Comparison of ENCODE assay signal across 22 cellular contexts in the genomic region with DNA sequence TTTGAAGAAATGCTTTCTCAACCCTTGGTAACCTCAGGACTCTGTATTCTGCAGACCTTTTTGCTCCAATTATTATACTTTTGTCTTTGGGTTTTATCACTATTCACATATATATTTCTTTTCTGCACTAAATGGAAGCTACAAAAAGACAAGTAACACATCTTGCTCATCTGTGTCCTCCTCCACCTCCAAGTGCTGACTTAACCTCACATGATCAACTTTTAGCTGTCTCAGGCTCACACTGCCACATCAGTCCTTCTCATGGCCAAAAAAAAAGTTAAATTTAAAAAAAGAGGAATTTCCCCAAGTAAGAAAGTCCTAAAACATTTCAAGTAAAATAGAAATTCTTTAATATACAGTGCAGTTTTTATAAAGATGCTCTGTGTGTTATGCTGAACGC. TPM values are rescaled to one million over a fixed set of nuclear protein-coding genes. Genes with fewer than 3 reads are reported as not detected.
A peak's percentile ranks its signal among the peaks of the same experiment; 100 is the strongest.
DNase-seq lines count a peak whose midpoint lies in the region; ATAC-seq and TF ChIP-seq lines count a peak whose summit lies in the region.
"Had no signal": no experiment of that assay in that cellular context is flagged by ENCODE, and none has a peak within 500 bp of the region (broad histone marks: within the 10 kb centered on the region; RNA-seq: fewer than 3 reads in every experiment).

No MANE protein-coding gene starts in this region.

- no peaks in the 10 kb centered on the region for H3K9me3 ChIP-seq in BE2C
- H3K9me3 ChIP-seq: BLaER1 had no signal

- peak overlapping the region; percentile 40 for H3K27ac Mint-ChIP-seq in activated CD8-positive, alpha-beta T cell treated with anti-CD3 and anti-CD28 coated beads for 36 hours
- H3K27ac Mint-ChIP-seq in activated CD8-positive, alpha-beta T cell treated with anti-CD3 and anti-CD28 coated beads, Interleukin-2, amount 10 ng/mL, durations not matched to agents 7 days and 5 days, result no peak overlapping the region
- H3K27ac Mint-ChIP-seq in dendritic cell treated with granulocyte-macrophage colony-stimulating factor and Interleukin-4, amounts not matched to agents 40 ng/mL and 50 ng/mL, for 4 days, result peak overlapping the region; percentile 2
- peak overlapping the region; percentile 8 to 13 for H3K27ac Mint-ChIP-seq in natural killer cell treated with Interleukin-12 subunit alpha and Interleukin-12 subunit beta and Interleukin-15 and Interleukin-18, amount 100 ng/mL, for 72 hours

- no peaks in the 10 kb centered on the region for H3K27me3 Mint-ChIP-seq in activated CD8-positive, alpha-beta T cell treated with anti-CD3 and anti-CD28 coated beads for 36 hours
- H3K27me3 Mint-ChIP-seq in activated CD8-positive, alpha-beta T cell treated with anti-CD3 and anti-CD28 coated beads, Interleukin-2, amount 10 ng/mL, durations not matched to agents 7 days and 5 days (ENCODE audit: low read depth), result no peaks in the 10 kb centered on the region
- no peaks in the 10 kb centered on the region for H3K27me3 Mint-ChIP-seq in dendritic cell treated with granulocyte-macrophage colony-stimulating factor and Interleukin-4, amounts not matched to agents 40 ng/mL and 50 ng/mL, for 4 days
- H3K27me3 Mint-ChIP-seq in natural killer cell treated with Interleukin-12 subunit alpha and Interleukin-12 subunit beta and Interleukin-15 and Interleukin-18, amount 100 ng/mL, for 72 hours, result no peaks in the 10 kb centered on the region
- H3K27me3 Mint-ChIP-seq: CD4-positive, alpha-beta memory T cell had no signal

- no peaks in the 10 kb centered on the region for H3K27me3 ChIP-seq in BE2C
- H3K27me3 ChIP-seq: BLaER1 had no signal

- H3K4me1 Mint-ChIP-seq in activated CD8-positive, alpha-beta T cell treated with anti-CD3 and anti-CD28 coated beads for 36 hours (ENCODE audit: low read depth), result peaks cover 67% of the 10 kb centered on the region
- peaks cover 39% of the 10 kb centered on the region for H3K4me1 Mint-ChIP-seq in activated CD8-positive, alpha-beta T cell treated with anti-CD3 and anti-CD28 coated beads, Interleukin-2, amount 10 ng/mL, durations not matched to agents 7 days and 5 days (ENCODE audit: low read depth)
- peaks cover 17% of the 10 kb centered on the region for H3K4me1 Mint-ChIP-seq in dendritic cell treated with granulocyte-macrophage colony-stimulating factor and Interleukin-4, amounts not matched to agents 40 ng/mL and 50 ng/mL, for 4 days (ENCODE audit: low read depth)
- H3K4me1 Mint-ChIP-seq in natural killer cell treated with Interleukin-12 subunit alpha and Interleukin-12 subunit beta and Interleukin-15 and Interleukin-18, amount 100 ng/mL, for 72 hours (ENCODE audit: low read depth in 2 of 2), result peaks cover 40 to 55% of the 10 kb centered on the region in 2 donors

- DNase-seq in activated CD8-positive, alpha-beta T cell treated with anti-CD3 and anti-CD28 coated beads for 36 hours, result no peak
- no peak for DNase-seq in activated CD8-positive, alpha-beta T cell treated with anti-CD3 and anti-CD28 coated beads, Interleukin-2, amount 10 ng/mL, durations not matched to agents 7 days and 5 days
- no peak for DNase-seq in natural killer cell treated with Interleukin-12 subunit alpha and Interleukin-12 subunit beta and Interleukin-15 and Interleukin-18, amount 100 ng/mL, for 72 hours (ENCODE audit: low spot score)
- DNase-seq in central memory CD4-positive, alpha-beta T cell, result no peak
- DNase-seq in BE2C (no peak), 8988T (no peak)
- DNase-seq: CD4-positive, alpha-beta memory T cell; DMS79 treated with DMSO at 0.1 percent for 48 hours; GF-D8; Karpas-422; NCI-H1092; NCI-H1417 treated with DMSO at 0.1 percent for 48 hours; NCI-H1694 treated with DMSO at 0.1 percent for 48 hours; NCI-H2081; NCI-H524; NCI-H774; SIG-M5 had no signal

- H3K9me3 Mint-ChIP-seq in activated CD8-positive, alpha-beta T cell treated with anti-CD3 and anti-CD28 coated beads for 36 hours, result no peaks in the 10 kb centered on the region
- no peaks in the 10 kb centered on the region for H3K9me3 Mint-ChIP-seq in activated CD8-positive, alpha-beta T cell treated with anti-CD3 and anti-CD28 coated beads, Interleukin-2, amount 10 ng/mL, durations not matched to agents 7 days and 5 days (ENCODE audit: insufficient read depth)
- no peaks in the 10 kb centered on the region for H3K9me3 Mint-ChIP-seq in dendritic cell treated with granulocyte-macrophage colony-stimulating factor and Interleukin-4, amounts not matched to agents 40 ng/mL and 50 ng/mL, for 4 days
- H3K9me3 Mint-ChIP-seq in natural killer cell treated with Interleukin-12 subunit alpha and Interleukin-12 subunit beta and Interleukin-15 and Interleukin-18, amount 100 ng/mL, for 72 hours, result no peaks in the 10 kb centered on the region
- H3K9me3 Mint-ChIP-seq: CD4-positive, alpha-beta memory T cell had no signal

- H3K36me3 Mint-ChIP-seq in activated CD8-positive, alpha-beta T cell treated with anti-CD3 and anti-CD28 coated beads for 36 hours (ENCODE audit: low read depth), result peaks cover 45% of the 10 kb centered on the region
- peaks cover 57% of the 10 kb centered on the region for H3K36me3 Mint-ChIP-seq in activated CD8-positive, alpha-beta T cell treated with anti-CD3 and anti-CD28 coated beads, Interleukin-2, amount 10 ng/mL, durations not matched to agents 7 days and 5 days (ENCODE audit: low read depth)
- peaks cover 71% of the 10 kb centered on the region for H3K36me3 Mint-ChIP-seq in dendritic cell treated with granulocyte-macrophage colony-stimulating factor and Interleukin-4, amounts not matched to agents 40 ng/mL and 50 ng/mL, for 4 days (ENCODE audit: low read depth)
- peaks cover 38% of the 10 kb centered on the region for H3K36me3 Mint-ChIP-seq in natural killer cell treated with Interleukin-12 subunit alpha and Interleukin-12 subunit beta and Interleukin-15 and Interleukin-18, amount 100 ng/mL, for 72 hours

- H3K4me3 Mint-ChIP-seq in activated CD8-positive, alpha-beta T cell treated with anti-CD3 and anti-CD28 coated beads for 36 hours, result no peak overlapping the region
- no peak overlapping the region for H3K4me3 Mint-ChIP-seq in activated CD8-positive, alpha-beta T cell treated with anti-CD3 and anti-CD28 coated beads, Interleukin-2, amount 10 ng/mL, durations not matched to agents 7 days and 5 days
- H3K4me3 Mint-ChIP-seq in dendritic cell treated with granulocyte-macrophage colony-stimulating factor and Interleukin-4, amounts not matched to agents 40 ng/mL and 50 ng/mL, for 4 days, result no peak overlapping the region
- no peak overlapping the region for H3K4me3 Mint-ChIP-seq in natural killer cell treated with Interleukin-12 subunit alpha and Interleukin-12 subunit beta and Interleukin-15 and Interleukin-18, amount 100 ng/mL, for 72 hours

- no peaks in the 10 kb centered on the region for H3K4me1 ChIP-seq in BE2C

- CTCF ChIA-PET in activated CD8-positive, alpha-beta T cell treated with anti-CD3 and anti-CD28 coated beads for 36 hours (lab: Charles Lee), result interaction anchor here (1.4 to 3.8 kb wide), 4 partner anchors 9 to 193 kb away, joined by 4 to 11 read pairs (median 6); no protein-coding TSS in a partner anchor
- CTCF ChIA-PET in activated CD8-positive, alpha-beta T cell treated with anti-CD3 and anti-CD28 coated beads, Interleukin-2, amount 10 ng/mL, durations not matched to agents 7 days and 5 days (lab: Charles Lee), result interaction anchor here (0.6 to 2.2 kb wide), 6 partner anchors 14 to 127 kb away, joined by 3 to 6 read pairs (median 4); no protein-coding TSS in a partner anchor

- no peak for ATAC-seq in activated CD8-positive, alpha-beta T cell treated with anti-CD3 and anti-CD28 coated beads for 36 hours
- ATAC-seq in activated CD8-positive, alpha-beta T cell treated with anti-CD3 and anti-CD28 coated beads, Interleukin-2, amount 10 ng/mL, durations not matched to agents 7 days and 5 days, result no peak
- ATAC-seq in natural killer cell treated with Interleukin-12 subunit alpha and Interleukin-12 subunit beta and Interleukin-15 and Interleukin-18, amount 100 ng/mL, for 72 hours, result no peak
- ATAC-seq in HG02798 (IDR thresholded peaks at IDR 0.05; ENCODE audit: poor library complexity, unreplicated experiment), result no peak
- ATAC-seq: HepG2 had no signal

- no peak overlapping the region for H3K4me3 ChIP-seq in BE2C (ENCODE audit: low read depth, low read length)
- H3K4me3 ChIP-seq: BLaER1, SK-N-MC had no signal

- TF ChIP-seq CTCF in activated CD8-positive, alpha-beta T cell treated with anti-CD3 and anti-CD28 coated beads for 36 hours (IDR thresholded peaks at IDR 0.05), result no peak
- TF ChIP-seq CTCF in BE2C (IDR thresholded peaks at IDR 0.05; ENCODE audit: low read depth, low read length), result no peak

- intact Hi-C loops in activated CD8-positive, alpha-beta T cell treated with anti-CD3 and anti-CD28 coated beads for 36 hours (cut with micrococcal nuclease), result loop anchor here (5.0 kb wide), 1 partner anchor 36 kb away; a partner anchor contains a TSS
- intact Hi-C loops in dendritic cell treated with granulocyte-macrophage colony-stimulating factor and Interleukin-4, amounts not matched to agents 40 ng/mL and 50 ng/mL, for 4 days (cut with micrococcal nuclease), result no loop called here

- H3K36me3 ChIP-seq in BE2C, result no peaks in the 10 kb centered on the region

- POLR2A ChIA-PET in activated CD8-positive, alpha-beta T cell treated with anti-CD3 and anti-CD28 coated beads for 36 hours (lab: Charles Lee), result interaction anchor here (0.7 to 1.1 kb wide), 3 partner anchors 8 to 24 kb away, joined by 3 to 4 read pairs (median 3); no protein-coding TSS in a partner anchor
- POLR2A ChIA-PET in activated CD8-positive, alpha-beta T cell treated with anti-CD3 and anti-CD28 coated beads, Interleukin-2, amount 10 ng/mL, durations not matched to agents 7 days and 5 days (lab: Charles Lee), result no interaction called here

RNA-seq across cellular contexts. Expression of a gene that starts 37.7 kb away (rescaled TPM):
- total RNA-seq in activated CD8-positive, alpha-beta T cell treated with anti-CD3 and anti-CD28 coated beads for 36 hours, result 10 to 100 TPM; 30.0 to 31.0 TPM
- 10 to 100 TPM; 34.7 to 35.5 TPM for total RNA-seq in activated CD8-positive, alpha-beta T cell treated with anti-CD3 and anti-CD28 coated beads, Interleukin-2, amount 10 ng/mL, durations not matched to agents 7 days and 5 days
- total RNA-seq in natural killer cell treated with Interleukin-12 subunit alpha and Interleukin-12 subunit beta and Interleukin-15 and Interleukin-18, amount 100 ng/mL, for 72 hours, result 100 to 1,000 TPM; 124 to 156 TPM
- polyA plus RNA-seq in BE2C (2012; ENCODE audit: insufficient read depth, insufficient read length, low read depth), result 0.14 TPM
